ENCODE assay signal across 14 cellular contexts in genomic region chr9:35104586-35104985, GRCh38. TPM values are rescaled to one million over a fixed set of nuclear protein-coding genes. Genes with fewer than 3 reads are reported as not detected.
DNase-seq lines count a peak whose midpoint lies in the region; ATAC-seq, FAIRE-seq and TF ChIP-seq lines count a peak whose summit lies in the region.
"Had no signal": no experiment of that assay in that cellular context is flagged by ENCODE, and none has a peak within 500 bp of the region (broad histone marks: within the 10 kb centered on the region; RNA-seq: fewer than 3 reads in every experiment).

No MANE protein-coding gene starts in this region.

- peak overlapping the region; percentile 82 for H2BK12ac ChIP-seq in H9 (ENCODE audit: insufficient read length, low read depth, low read length)

- peak overlapping the region; percentile 77 for H3K18ac ChIP-seq in H9 (ENCODE audit: insufficient read length, low read depth, low read length)

- H3K27ac Mint-ChIP-seq in CD14-positive monocyte (peak overlapping the region in 6 of 7 donors; percentile 79 to 99 (median 98)), H9 (peak overlapping the region; percentile 60 to 100 (median 83); a peak in 5 of 7 replicates), neural crest cell (ENCODE audit: unreplicated experiment) (peak overlapping the region; percentile 86)

- peak overlapping the region; percentile 65 for H4K91ac ChIP-seq in H9 (ENCODE audit: insufficient read length, low read depth, low read length)

- H2BK20ac ChIP-seq in H9 (ENCODE audit: low read depth, low read length, poor library complexity, severe bottlenecking): no peak overlapping the region

- H3K4me3 ChIP-seq in dorsolateral prefrontal cortex: no peak overlapping the region

- H3T11ph ChIP-seq in H9 (ENCODE audit: low read length): no peak overlapping the region

- H3K79me1 ChIP-seq in H9 (ENCODE audit: insufficient read depth, low read depth, low read length, poor library complexity, severe bottlenecking): peaks cover 9% of the 10 kb centered on the region

- FAIRE-seq in HTR-8/SVneo (lab: Jason Lieb, UNC): no peak

- no peak overlapping the region for H4K5ac ChIP-seq in H9 (ENCODE audit: insufficient read length, low read depth, low read length)

- peak overlapping the region; percentile 85 for H3K4ac ChIP-seq in H9 (ENCODE audit: low read depth, low read length)

- H3K23me2 ChIP-seq in H9 (ENCODE audit: insufficient read length, low read depth, low read length, poor library complexity, severe bottlenecking): peaks cover 10% of the 10 kb centered on the region

- H2BK15ac ChIP-seq in H9 (ENCODE audit: low read depth, low read length): 0 out of 2 replicates have a peak overlapping the region, but pooled peaks have one; percentile 82

- H2AFZ ChIP-seq in H9 (ENCODE audit: low read length): no peak overlapping the region

- H3K9me3 Mint-ChIP-seq in CD14-positive monocyte (peaks cover 0 to 1% (median 0%) of the 10 kb centered on the region in 7 donors), H9 (no peaks in the 10 kb centered on the region; a peak in 1 of 5 replicates), neural crest cell (no peaks in the 10 kb centered on the region)
- H3K9me3 Mint-ChIP-seq: activated T-helper 1 cell treated with anti-CD3 and anti-CD28 coated beads, Interleukin-12 subunit alpha, Interleukin-12 subunit beta, Interleukin-2, Interleukin-4 antibody, amounts not matched to agents 30 ng/mL and 10 ng/mL and 1 ng/mL, durations not matched to agents 14 hours and 24 hours and 36 hours had no signal

- no peak overlapping the region for H2BK5ac ChIP-seq in H9 (ENCODE audit: insufficient read length, low read length)

- no peak overlapping the region for H3K4me3 Mint-ChIP-seq in CD14-positive monocyte
- H3K4me3 Mint-ChIP-seq in H9: peak overlapping the region in 1 of 2 experiments; percentile 97; a peak in 1 of 5 replicates
- H3K4me3 Mint-ChIP-seq in neural crest cell: no peak overlapping the region

- no peaks in the 10 kb centered on the region for H3K4me1 ChIP-seq in H9 (ENCODE audit: insufficient read depth, low read length)

- ATAC-seq in GM18502 (IDR thresholded peaks at IDR 0.05; ENCODE audit: poor library complexity, unreplicated experiment): no peak
- ATAC-seq: left colon had no signal

- no peak overlapping the region for H3K23ac ChIP-seq in H9 (ENCODE audit: insufficient read length, low read depth, low read length)

- H4K20me1 ChIP-seq in H9 (ENCODE audit: control insufficient read depth, insufficient read depth, insufficient read length): no peaks in the 10 kb centered on the region

- H3K9me3 ChIP-seq in H9 (ENCODE audit: control insufficient read depth, low read depth, low read length): no peaks in the 10 kb centered on the region

- H3K4me2 ChIP-seq in H9 (ENCODE audit: insufficient read depth, insufficient read length, low read length): no peak overlapping the region

- H2AK5ac ChIP-seq in H9 (ENCODE audit: insufficient read length, low read length): no peak overlapping the region

- H3K36me3 Mint-ChIP-seq in CD14-positive monocyte (peaks cover 61 to 74% of the 10 kb centered on the region in 2 donors), H9 (ENCODE audit: insufficient read depth in 1 of 3, low read depth in 3 of 3) (peaks cover 19 to 44% (median 39%) of the 10 kb centered on the region in 3 experiments), neural crest cell (ENCODE audit: low read depth) (peaks cover 5% of the 10 kb centered on the region)

- H4K8ac ChIP-seq in H9 (replicated peaks; ENCODE audit: insufficient read length, low read depth, low read length): no peak overlapping the region

- H3K14ac ChIP-seq in H9 (ENCODE audit: insufficient read depth, low read length): peak overlapping the region; percentile 71; the same call in 1 of the 2 replicates

- H3K27ac ChIP-seq in H9 (ENCODE audit: insufficient read length, low read depth, low read length) (no peak overlapping the region), dorsolateral prefrontal cortex (peak overlapping the region in 41 of 59 donors; percentile 56 to 97 (median 86))

- WGBS in H9 (ENCODE audit: extremely low coverage, insufficient read length, low lambda C conversion rate): no CpG with 5 or more reads among the region's 4 CpGs

- H3K4me1 Mint-ChIP-seq in CD14-positive monocyte: peaks cover 32% of the 10 kb centered on the region
- peaks cover 13 to 19% of the 10 kb centered on the region in 2 experiments for H3K4me1 Mint-ChIP-seq in H9
- peaks cover 34% of the 10 kb centered on the region for H3K4me1 Mint-ChIP-seq in neural crest cell

- peaks cover 5% of the 10 kb centered on the region; the same call in 1 of the 2 replicates for H3K79me2 ChIP-seq in H9 (ENCODE audit: insufficient read depth, low read length)

- no peak overlapping the region for H3K56ac ChIP-seq in H9 (ENCODE audit: insufficient read length, low read depth, low read length)

- H2BK120ac ChIP-seq in H9 (ENCODE audit: low read depth, low read length, poor library complexity, severe bottlenecking): no peak overlapping the region

- H3K27me3 Mint-ChIP-seq in CD14-positive monocyte (ENCODE audit: low read depth in 3 of 3): peaks cover 0 to 3% (median 0%) of the 10 kb centered on the region in 3 donors
- no peaks in the 10 kb centered on the region for H3K27me3 Mint-ChIP-seq in H9 (ENCODE audit: low read depth)
- no peaks in the 10 kb centered on the region for H3K27me3 Mint-ChIP-seq in neural crest cell (ENCODE audit: low read depth)

- DNase-seq in CD14-positive monocyte (ENCODE audit: low spot score) (no peak), H9 (no peak), dorsolateral prefrontal cortex (no peak), neural crest cell (ENCODE audit: low read depth, low spot score) (no peak), HTR-8/SVneo (ENCODE audit: insufficient read length, low spot score) (no peak), NCI-H2107 (lab: John Stamatoyannopoulos, UW) (no peak), T1000 (lab: John Stamatoyannopoulos, UW) (no peak)
- DNase-seq: anterior cingulate cortex, dermis blood vessel endothelial cell, left colon, NCI-H2029, NCI-H526 had no signal

- H3K27me3 ChIP-seq in H9 (ENCODE audit: insufficient read depth, low read length): no peaks in the 10 kb centered on the region
- H3K27me3 ChIP-seq in dorsolateral prefrontal cortex: no peaks in the 10 kb centered on the region

- intact Hi-C loops in CD14-positive monocyte (cut with micrococcal nuclease) (no loop called here), dorsolateral prefrontal cortex (cut with DNase I) (loop anchor here in 1 of 2 donors (5.0 kb wide), 2 partner anchors 112 to 708 kb away; partner anchors contain the start of gene SPAG8)

- H3K9ac ChIP-seq in H9 (ENCODE audit: extremely low read depth, insufficient read length, low read length): no peak overlapping the region

- TF ChIP-seq CTCF in CD14-positive monocyte (IDR thresholded peaks at IDR 0.05): no peak
- TF ChIP-seq CTCF in H9 (conservative IDR thresholded peaks at IDR 0.05): no peak
- TF ChIP-seq CTCF in dorsolateral prefrontal cortex (IDR thresholded peaks at IDR 0.05 in 54 of 56, conservative IDR thresholded peaks at IDR 0.05 in 2 of 56; ENCODE audit: low read depth in 1 of 56, partially characterized antibody in 56 of 56): no peak
- no peak for TF ChIP-seq CTCF in neural crest cell (conservative IDR thresholded peaks at IDR 0.05)

RNA-seq across cellular contexts. Expression of gene STOML2, which starts 1.7 kb away (rescaled TPM):
- 10 to 100 TPM; 50.3 to 62.0 TPM for polyA plus RNA-seq in CD14-positive monocyte
- total RNA-seq in H9 (2021) (192 and 193 TPM in 2 replicates), dorsolateral prefrontal cortex (10 to 100 TPM; 36.9 to 78.5 (median 61.0) TPM), neural crest cell (184 and 186 TPM in 2 replicates)

RNA-seq across cellular contexts. Expression of gene PIGO, which starts 8.2 kb away (rescaled TPM):
- 10 to 100 TPM; 15.7 to 19.1 TPM for polyA plus RNA-seq in CD14-positive monocyte
- total RNA-seq in H9 (2021): 20.3 and 23.4 TPM in 2 replicates
- total RNA-seq in dorsolateral prefrontal cortex: 10 to 100 TPM; 14.1 to 39.9 (median 22.4) TPM
- 24.3 and 28.3 TPM in 2 replicates for total RNA-seq in neural crest cell

RNA-seq across cellular contexts. Expression of gene ATOSB, which starts 11.1 kb away (rescaled TPM):
- polyA plus RNA-seq in CD14-positive monocyte: 10 to 100 TPM; 18.5 to 23.7 TPM
- total RNA-seq in H9 (2021) (5.6 and 6.1 TPM in 2 replicates), dorsolateral prefrontal cortex (10 to 100 TPM; 14.2 to 30.2 (median 22.4) TPM), neural crest cell (12.2 and 15.2 TPM in 2 replicates)

RNA-seq across cellular contexts. Expression of gene FANCG, which starts 24.8 kb away (rescaled TPM):
- 1 to 10 TPM; 2.0 to 2.5 TPM for polyA plus RNA-seq in CD14-positive monocyte
- total RNA-seq in H9 (2021) (86.9 and 88.0 TPM in 2 replicates), dorsolateral prefrontal cortex (10 to 100 TPM; 12.2 to 38.6 (median 22.1) TPM), neural crest cell (115 and 126 TPM in 2 replicates)

RNA-seq across cellular contexts. Expression of gene VCP, which starts 32.2 kb away (rescaled TPM):
- 100 to 1,000 TPM; 130 to 180 TPM for polyA plus RNA-seq in CD14-positive monocyte
- total RNA-seq in H9 (2021) (407 and 409 TPM in 2 replicates), dorsolateral prefrontal cortex (100 to 1,000 TPM in 119 of 120 experiments, 10 to 100 TPM in 1; 96.2 to 199 (median 161) TPM), neural crest cell (368 and 374 TPM in 2 replicates)
